18 cellular contexts compared by ENCODE assay signal in genomic region chr18:58532298-58532697, GRCh38.
"Had no signal": no experiment of that assay in that cellular context is flagged by ENCODE, and none has a peak within 500 bp of the region (broad histone marks: within the 10 kb centered on the region; RNA-seq: fewer than 3 reads in every experiment).

No MANE protein-coding gene starts in this region.

- H3K9me3 Mint-ChIP-seq: activated T-cell treated with anti-CD3 and anti-CD28 coated beads, Interleukin-2, amount 50 U/mL, for 72 hours; naive thymus-derived CD8-positive, alpha-beta T cell; stimulated activated naive B cell treated with anti-CD40 and anti-IgM and Interleukin-4, amounts not matched to agents 10 μg/mL and 1 μg/mL and 100 μg/mL, for 72 hours had no signal

- H3K4me1 ChIP-seq: adrenal gland, upper lobe of right lung had no signal

- H3K27ac Mint-ChIP-seq: activated naive CD4-positive, alpha-beta T cell treated with anti-CD3 and anti-CD28 coated beads, Interleukin-2, amount 50 U/mL, for 72 hours; activated T-cell treated with anti-CD3 and anti-CD28 coated beads, Interleukin-2, amount 50 U/mL, for 72 hours; stimulated activated naive B cell treated with anti-CD40 and anti-IgM and Interleukin-4, amounts not matched to agents 10 μg/mL and 1 μg/mL and 100 μg/mL, for 72 hours had no signal

- H3K4me3 ChIP-seq: adrenal gland, pancreas, spleen, thoracic aorta, upper lobe of right lung had no signal

- H3K27ac ChIP-seq: adrenal gland, pancreas, spleen, thoracic aorta, upper lobe of right lung had no signal

- H3K36me3 Mint-ChIP-seq: naive thymus-derived CD8-positive, alpha-beta T cell had no signal

- DNase-seq: activated CD8-positive, alpha-beta memory T cell treated with anti-CD3 and anti-CD28 coated beads for 24 hours; activated CD8-positive, alpha-beta memory T cell treated with anti-CD3 and anti-CD28 coated beads, Interleukin-2, amount 50 U/mL, for 48 hours; activated effector memory CD4-positive, alpha-beta T cell treated with anti-CD3 and anti-CD28 coated beads, Interleukin-2, amount 50 U/mL, for 16 hours; activated T-cell treated with anti-CD3 and anti-CD28 coated beads, Interleukin-2, amount 50 U/mL, for 72 hours; adrenal gland; caudate nucleus; head of caudate nucleus; naive thymus-derived CD8-positive, alpha-beta T cell; pancreas; spleen; stimulated activated CD4-positive, alpha-beta T cell treated with anti-CD3 and anti-CD28 coated beads, Interleukin-4, amount 100 ng/mL, for 4 hours; stimulated activated naive B cell treated with anti-CD40 and anti-IgM and Interleukin-4, amounts not matched to agents 10 μg/mL and 1 μg/mL and 100 μg/mL, for 72 hours; T-helper 1 cell; T-helper 9 cell; upper lobe of right lung had no signal

- H3K4me3 Mint-ChIP-seq: activated T-cell treated with anti-CD3 and anti-CD28 coated beads, Interleukin-2, amount 50 U/mL, for 72 hours; naive thymus-derived CD8-positive, alpha-beta T cell; stimulated activated naive B cell treated with anti-CD40 and anti-IgM and Interleukin-4, amounts not matched to agents 10 μg/mL and 1 μg/mL and 100 μg/mL, for 72 hours had no signal

- H3K36me3 ChIP-seq: adrenal gland, pancreas, spleen, thoracic aorta, upper lobe of right lung had no signal

- H3K9me3 ChIP-seq: adrenal gland, pancreas, spleen, thoracic aorta, upper lobe of right lung had no signal

- H3K27me3 ChIP-seq: adrenal gland, pancreas, spleen, upper lobe of right lung had no signal

- ATAC-seq: activated CD4-positive, CD25-positive, alpha-beta regulatory T cell treated with anti-CD3 and anti-CD28 coated beads, Interleukin-2, amount 50 U/mL, for 24 hours; activated naive CD4-positive, alpha-beta T cell treated with anti-CD3 and anti-CD28 coated beads, Interleukin-2, amount 50 U/mL, for 72 hours; activated T-cell treated with anti-CD3 and anti-CD28 coated beads, Interleukin-2, amount 50 U/mL, for 72 hours; naive thymus-derived CD8-positive, alpha-beta T cell; pancreas; stimulated activated naive B cell treated with anti-CD40 and anti-IgM and Interleukin-4, amounts not matched to agents 10 μg/mL and 1 μg/mL and 100 μg/mL, for 72 hours; upper lobe of right lung had no signal

- H3K27me3 Mint-ChIP-seq: stimulated activated naive B cell treated with anti-CD40 and anti-IgM and Interleukin-4, amounts not matched to agents 10 μg/mL and 1 μg/mL and 100 μg/mL, for 72 hours had no signal
